Comparison of ENCODE assay signal across 8 cellular contexts in the genomic region with DNA sequence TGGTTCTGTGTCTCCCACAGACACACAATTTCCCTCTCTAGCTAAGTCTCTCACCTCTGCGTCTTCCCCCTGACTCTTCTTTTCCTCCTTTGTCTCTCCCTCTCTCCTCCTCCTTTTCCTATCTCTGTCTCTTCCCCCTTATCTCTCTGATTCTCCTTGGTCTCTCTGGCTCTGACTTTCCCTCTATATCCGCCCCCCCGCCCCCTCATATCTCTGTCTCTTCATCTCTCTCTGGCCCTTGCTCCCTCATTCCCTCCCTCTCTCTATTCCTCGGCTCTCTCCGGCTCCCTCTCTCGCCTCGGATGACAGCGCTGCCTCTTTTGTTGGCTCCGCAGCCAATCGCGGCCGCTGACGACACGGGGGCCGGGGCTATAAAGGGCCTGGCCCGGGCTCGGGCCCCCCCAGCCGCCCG. TPM values are rescaled to one million over a fixed set of nuclear protein-coding genes. Genes with fewer than 3 reads are reported as not detected.
DNase-seq lines count a peak whose midpoint lies in the region; ATAC-seq and TF ChIP-seq lines count a peak whose summit lies in the region.

A gene (plus strand): TSS at position 404 of the 412 bp plus-strand sequence. CDS start 195 bp downstream, outside the sequence.

- H3K27ac Mint-ChIP-seq in activated T-helper 1 cell treated with anti-CD3 and anti-CD28 coated beads, Interleukin-12 subunit alpha, Interleukin-12 subunit beta, Interleukin-2, Interleukin-4 antibody, amounts not matched to agents 30 ng/mL and 10 ng/mL and 1 ng/mL, durations not matched to agents 14 hours and 24 hours and 36 hours, result peak within 1 kb of the TSS; percentile 60
- peak within 1 kb of the TSS; percentile 17 to 86 (median 62) for H3K27ac Mint-ChIP-seq in naive B cell
- H3K27ac Mint-ChIP-seq in stimulated activated naive CD8-positive, alpha-beta T cell treated with anti-CD3 and anti-CD28 coated beads, Interleukin-15, Interleukin-2, amounts not matched to agents 100 ng/mL and 50 ng/mL, for 24 hours, result peak within 1 kb of the TSS; percentile 76

- H3K4me3 Mint-ChIP-seq in activated T-helper 1 cell treated with anti-CD3 and anti-CD28 coated beads, Interleukin-12 subunit alpha, Interleukin-12 subunit beta, Interleukin-2, Interleukin-4 antibody, amounts not matched to agents 30 ng/mL and 10 ng/mL and 1 ng/mL, durations not matched to agents 14 hours and 24 hours and 36 hours, result peak within 1 kb of the TSS; percentile 92
- H3K4me3 Mint-ChIP-seq in naive B cell, result peak within 1 kb of the TSS; percentile 85 to 95 (median 92)
- H3K4me3 Mint-ChIP-seq in stimulated activated naive CD8-positive, alpha-beta T cell treated with anti-CD3 and anti-CD28 coated beads, Interleukin-15, Interleukin-2, amounts not matched to agents 100 ng/mL and 50 ng/mL, for 24 hours, result peak within 1 kb of the TSS; percentile 88

- H3K27ac ChIP-seq in Panc1 (ENCODE audit: low read length), result no peak within 1 kb of the TSS

- no peaks in the 10 kb centered on the region for H3K27me3 ChIP-seq in Panc1 (ENCODE audit: control insufficient read depth, insufficient read depth, low read length)

- in situ Hi-C loops in KBM-7 (cut with MboI; ENCODE audit: low pct_unique_long_range_greater_than_20kb, low sequenced_read_pairs) (no loop called here), Panc1 (cut with HindIII; ENCODE audit: low pct_unique_long_range_greater_than_20kb, low sequenced_read_pairs) (no loop called here)

- DNase-seq in AG09309 (ENCODE audit: low read depth) (no peak), GM19240 (ENCODE audit: insufficient read length, low spot score) (peak; percentile 70), KBM-7 (peak; percentile 69), Panc1 (ENCODE audit: low read depth, low spot score) (no peak), fibroblast of peridontal ligament (ENCODE audit: extremely low read depth) (peak; percentile 72), naive B cell (peak; percentile 30)
- peak; percentile 73 for DNase-seq in activated T-helper 1 cell treated with anti-CD3 and anti-CD28 coated beads, Interleukin-12 subunit alpha, Interleukin-12 subunit beta, Interleukin-2, Interleukin-4 antibody, amounts not matched to agents 30 ng/mL and 10 ng/mL and 1 ng/mL, durations not matched to agents 14 hours and 24 hours and 36 hours (ENCODE audit: low spot score)

- H3K9me3 ChIP-seq in Panc1 (ENCODE audit: control insufficient read depth, insufficient read depth, low read depth, low read length), result no peaks in the 10 kb centered on the region

- no peaks in the 10 kb centered on the region for H3K9me3 Mint-ChIP-seq in activated T-helper 1 cell treated with anti-CD3 and anti-CD28 coated beads, Interleukin-12 subunit alpha, Interleukin-12 subunit beta, Interleukin-2, Interleukin-4 antibody, amounts not matched to agents 30 ng/mL and 10 ng/mL and 1 ng/mL, durations not matched to agents 14 hours and 24 hours and 36 hours
- no peaks in the 10 kb centered on the region for H3K9me3 Mint-ChIP-seq in naive B cell
- no peaks in the 10 kb centered on the region for H3K9me3 Mint-ChIP-seq in stimulated activated naive CD8-positive, alpha-beta T cell treated with anti-CD3 and anti-CD28 coated beads, Interleukin-15, Interleukin-2, amounts not matched to agents 100 ng/mL and 50 ng/mL, for 24 hours

- ATAC-seq in Panc1, result peak; percentile 81
- peak; percentile 13 to 17 for ATAC-seq in naive B cell (ENCODE audit: low read depth in 2 of 2)

- no peaks in the 10 kb centered on the region for H3K36me3 ChIP-seq in Panc1 (ENCODE audit: control insufficient read depth, insufficient read depth, low read length)

- H3K4me1 ChIP-seq in Panc1 (ENCODE audit: control insufficient read depth, insufficient read depth, low read length), result peaks cover 28% of the 10 kb centered on the region

- H3K4me1 Mint-ChIP-seq in activated T-helper 1 cell treated with anti-CD3 and anti-CD28 coated beads, Interleukin-12 subunit alpha, Interleukin-12 subunit beta, Interleukin-2, Interleukin-4 antibody, amounts not matched to agents 30 ng/mL and 10 ng/mL and 1 ng/mL, durations not matched to agents 14 hours and 24 hours and 36 hours (ENCODE audit: low read depth), result peaks cover 55% of the 10 kb centered on the region
- peaks cover 40 to 65% (median 40%) of the 10 kb centered on the region in 3 donors for H3K4me1 Mint-ChIP-seq in naive B cell
- peaks cover 46% of the 10 kb centered on the region for H3K4me1 Mint-ChIP-seq in stimulated activated naive CD8-positive, alpha-beta T cell treated with anti-CD3 and anti-CD28 coated beads, Interleukin-15, Interleukin-2, amounts not matched to agents 100 ng/mL and 50 ng/mL, for 24 hours (ENCODE audit: low read depth)

- intact Hi-C loops in Panc1 (cut with micrococcal nuclease; ENCODE audit: unreplicated experiment), result loop anchor here (10.0 kb wide), 1 partner anchor 202 kb away; no protein-coding TSS in a partner anchor
- intact Hi-C loops in activated T-helper 1 cell treated with anti-CD3 and anti-CD28 coated beads, Interleukin-12 subunit alpha, Interleukin-12 subunit beta, Interleukin-2, Interleukin-4 antibody, amounts not matched to agents 30 ng/mL and 10 ng/mL and 1 ng/mL, durations not matched to agents 14 hours and 24 hours and 36 hours (cut with micrococcal nuclease), result loop anchor here (1.0 to 2.0 kb wide), 5 partner anchors 14 to 198 kb away; a partner anchor contains a TSS

- POLR2A ChIA-PET in Panc1 (lab: Charles Lee), result interaction anchor here (0.5 kb wide), 1 partner anchor 82 kb away, joined by 3 read pairs; no protein-coding TSS in a partner anchor

- TF ChIP-seq CTCF in AG09309 (IDR thresholded peaks at IDR 0.05; ENCODE audit: control insufficient read depth, insufficient read depth, low read depth, low read length, missing control alignments), result no peak
- no peak for TF ChIP-seq CTCF in Panc1 (IDR thresholded peaks at IDR 0.05)

- no TSS peak for BruUV-seq in Panc1 (replicated peaks; lab: Mats Ljungman, UMichigan)

- peaks cover 7% of the 10 kb centered on the region for H3K36me3 Mint-ChIP-seq in activated T-helper 1 cell treated with anti-CD3 and anti-CD28 coated beads, Interleukin-12 subunit alpha, Interleukin-12 subunit beta, Interleukin-2, Interleukin-4 antibody, amounts not matched to agents 30 ng/mL and 10 ng/mL and 1 ng/mL, durations not matched to agents 14 hours and 24 hours and 36 hours (ENCODE audit: low read depth)
- no peaks in the 10 kb centered on the region for H3K36me3 Mint-ChIP-seq in naive B cell
- no peaks in the 10 kb centered on the region for H3K36me3 Mint-ChIP-seq in stimulated activated naive CD8-positive, alpha-beta T cell treated with anti-CD3 and anti-CD28 coated beads, Interleukin-15, Interleukin-2, amounts not matched to agents 100 ng/mL and 50 ng/mL, for 24 hours (ENCODE audit: low read depth)

- peaks cover 3% of the 10 kb centered on the region for H3K27me3 Mint-ChIP-seq in activated T-helper 1 cell treated with anti-CD3 and anti-CD28 coated beads, Interleukin-12 subunit alpha, Interleukin-12 subunit beta, Interleukin-2, Interleukin-4 antibody, amounts not matched to agents 30 ng/mL and 10 ng/mL and 1 ng/mL, durations not matched to agents 14 hours and 24 hours and 36 hours (ENCODE audit: insufficient read depth)
- H3K27me3 Mint-ChIP-seq in naive B cell, result no peaks in the 10 kb centered on the region
- no peaks in the 10 kb centered on the region for H3K27me3 Mint-ChIP-seq in stimulated activated naive CD8-positive, alpha-beta T cell treated with anti-CD3 and anti-CD28 coated beads, Interleukin-15, Interleukin-2, amounts not matched to agents 100 ng/mL and 50 ng/mL, for 24 hours

- CTCF ChIA-PET in Panc1 (lab: Charles Lee), result no interaction called here

- peak within 1 kb of the TSS; percentile 62 for H3K4me3 ChIP-seq in AG09309 (ENCODE audit: control insufficient read depth, low read depth, low read length)
- H3K4me3 ChIP-seq in Panc1 (ENCODE audit: low read depth in 2 of 2, low read length in 2 of 2), result peak within 1 kb of the TSS; percentile 48 to 57

RNA-seq across cellular contexts. Expression of the gene that starts here (rescaled TPM):
- 11.8 TPM for total RNA-seq in Panc1 (2021; ENCODE audit: unreplicated experiment)
- polyA plus RNA-seq in Panc1 (2012; ENCODE audit: insufficient read length), result 9.7 TPM
- 14.2 and 15.2 TPM in 2 replicates for total RNA-seq in activated T-helper 1 cell treated with anti-CD3 and anti-CD28 coated beads, Interleukin-12 subunit alpha, Interleukin-12 subunit beta, Interleukin-2, Interleukin-4 antibody, amounts not matched to agents 30 ng/mL and 10 ng/mL and 1 ng/mL, durations not matched to agents 14 hours and 24 hours and 36 hours
- polyA plus RNA-seq in naive B cell (ENCODE audit: low read depth in 6 of 6), result 1 to 10 TPM in 3 of 6 donors, under 1 TPM in 3; 0.40 to 1.4 (median 0.83) TPM

Comparison
In these comparisons a context has a peak if more than half of its experiments do, and no peak if none do; other contexts are left out.
1. DNase-seq: peak in GM19240 (single experiment), KBM-7 (single experiment), activated T-helper 1 cell treated with anti-CD3 and anti-CD28 coated beads, Interleukin-12 subunit alpha, Interleukin-12 subunit beta, Interleukin-2, Interleukin-4 antibody, amounts not matched to agents 30 ng/mL and 10 ng/mL and 1 ng/mL, durations not matched to agents 14 hours and 24 hours and 36 hours (single experiment), fibroblast of peridontal ligament (single experiment) and naive B cell (single experiment); none in AG09309 (single experiment) and Panc1 (single experiment).
2. Peak in every context shown above with its lines, with median percentiles within 50 percentile points of each other: H3K27ac Mint-ChIP-seq and H3K4me3 Mint-ChIP-seq.